In genomic region chr22:46936378-46936916, GRCh38 we compare ENCODE assay signal across 12 cellular contexts.
A peak's percentile ranks its signal among the peaks of the same experiment; 100 is the strongest.
DNase-seq lines count a peak whose midpoint lies in the region; ATAC-seq and TF ChIP-seq lines count a peak whose summit lies in the region.
"Had no signal": no experiment of that assay in that cellular context is flagged by ENCODE, and none has a peak within 500 bp of the region (broad histone marks: within the 10 kb centered on the region; RNA-seq: fewer than 3 reads in every experiment).

No MANE protein-coding gene starts in this region.

- H3K4me3 Mint-ChIP-seq in activated CD8-positive, alpha-beta T cell treated with anti-CD3 and anti-CD28 coated beads, Interleukin-2, amount 10 ng/mL, durations not matched to agents 7 days and 5 days: no peak overlapping the region
- H3K4me3 Mint-ChIP-seq: activated naive CD8-positive, alpha-beta T cell treated with anti-CD3 and anti-CD28 coated beads for 36 hours had no signal

- H4K20me1 ChIP-seq in smooth muscle cell (ENCODE audit: low read depth): no peaks in the 10 kb centered on the region

- TF ChIP-seq CTCF in RWPE1 (conservative IDR thresholded peaks at IDR 0.05; ENCODE audit: low read depth) (no peak), smooth muscle cell (IDR thresholded peaks at IDR 0.05; ENCODE audit: borderline replicate concordance, insufficient read depth, poor library complexity, severe bottlenecking) (no peak)

- no peaks in the 10 kb centered on the region for H3K9me3 ChIP-seq in smooth muscle cell (replicated peaks; ENCODE audit: low read depth)
- H3K9me3 ChIP-seq: SK-N-SH, suprapubic skin had no signal

- peaks cover 6% of the 10 kb centered on the region for H3F3A ChIP-seq in smooth muscle cell (ENCODE audit: low read depth)

- WGBS in smooth muscle cell (ENCODE audit: low lambda C conversion rate): 87% methylated on average over 12 of the region's 12 CpGs

- H3K9me3 Mint-ChIP-seq in activated CD8-positive, alpha-beta T cell treated with anti-CD3 and anti-CD28 coated beads, Interleukin-2, amount 10 ng/mL, durations not matched to agents 7 days and 5 days (ENCODE audit: insufficient read depth): no peaks in the 10 kb centered on the region
- H3K9me3 Mint-ChIP-seq: activated naive CD8-positive, alpha-beta T cell treated with anti-CD3 and anti-CD28 coated beads for 36 hours had no signal

- H3K27ac ChIP-seq in RWPE1: peak overlapping the region; percentile 32; the same call in 1 of the 2 replicates
- H3K27ac ChIP-seq in smooth muscle cell (ENCODE audit: low read depth): peak overlapping the region; percentile 16
- H3K27ac ChIP-seq: suprapubic skin had no signal

- H3K27ac Mint-ChIP-seq in activated CD8-positive, alpha-beta T cell treated with anti-CD3 and anti-CD28 coated beads, Interleukin-2, amount 10 ng/mL, durations not matched to agents 7 days and 5 days: no peak overlapping the region
- H3K27ac Mint-ChIP-seq: activated naive CD8-positive, alpha-beta T cell treated with anti-CD3 and anti-CD28 coated beads for 36 hours had no signal

- CTCF ChIA-PET in RWPE1 (lab: Yijun Ruan, JAX): no interaction called here
- CTCF ChIA-PET in activated CD8-positive, alpha-beta T cell treated with anti-CD3 and anti-CD28 coated beads, Interleukin-2, amount 10 ng/mL, durations not matched to agents 7 days and 5 days (lab: Charles Lee): no interaction called here

- no peaks in the 10 kb centered on the region for H3K4me1 ChIP-seq in smooth muscle cell (ENCODE audit: low read depth)

- no peak overlapping the region for H3K9ac ChIP-seq in smooth muscle cell (ENCODE audit: low read depth)
- H3K9ac ChIP-seq: SK-N-SH had no signal

- no peak overlapping the region for H2AFZ ChIP-seq in smooth muscle cell (ENCODE audit: low read depth)

- peak; percentile 23 for DNase-seq in DMS 273 (lab: John Stamatoyannopoulos, UW; ENCODE audit: unreplicated experiment)
- DNase-seq in DMS 273 treated with DMSO at 0.1 percent for 48 hours (lab: John Stamatoyannopoulos, UW): no peak
- no peak for DNase-seq in RWPE1 (ENCODE audit: low spot score)
- DNase-seq in kidney glomerular epithelial cell (lab: John Stamatoyannopoulos, UW): peak; percentile 80
- DNase-seq in smooth muscle cell (lab: John Stamatoyannopoulos, UW; ENCODE audit: unreplicated experiment): no peak
- no peak for DNase-seq in activated CD8-positive, alpha-beta T cell treated with anti-CD3 and anti-CD28 coated beads, Interleukin-2, amount 10 ng/mL, durations not matched to agents 7 days and 5 days
- DNase-seq in activated naive CD4-positive, alpha-beta T cell treated with Interleukin-2 at 50 U/mL for 16 hours: no peak
- DNase-seq in activated CD4-positive, alpha-beta T cell treated with anti-CD3 and anti-CD28 coated beads, Interleukin-2, amount 50 U/mL, for 1 hour: no peak
- DNase-seq: activated CD4-positive, alpha-beta T cell treated with anti-CD3 and anti-CD28 coated beads for 48 hours; activated naive CD8-positive, alpha-beta T cell treated with anti-CD3 and anti-CD28 coated beads for 36 hours; SK-N-SH had no signal

- H3K27me3 ChIP-seq in smooth muscle cell (ENCODE audit: low read depth): no peaks in the 10 kb centered on the region
- H3K27me3 ChIP-seq: suprapubic skin had no signal

- H3K36me3 Mint-ChIP-seq in activated CD8-positive, alpha-beta T cell treated with anti-CD3 and anti-CD28 coated beads, Interleukin-2, amount 10 ng/mL, durations not matched to agents 7 days and 5 days (ENCODE audit: low read depth): peaks cover 10% of the 10 kb centered on the region

- ATAC-seq in activated CD8-positive, alpha-beta T cell treated with anti-CD3 and anti-CD28 coated beads, Interleukin-2, amount 10 ng/mL, durations not matched to agents 7 days and 5 days: no peak

- H3K79me2 ChIP-seq in smooth muscle cell (ENCODE audit: low read depth): no peaks in the 10 kb centered on the region

- POLR2A ChIA-PET in RWPE1 (lab: Yijun Ruan, JAX; ENCODE audit: low non-redundant PET): no interaction called here
- POLR2A ChIA-PET in activated CD8-positive, alpha-beta T cell treated with anti-CD3 and anti-CD28 coated beads, Interleukin-2, amount 10 ng/mL, durations not matched to agents 7 days and 5 days (lab: Charles Lee): no interaction called here

- peaks cover 31% of the 10 kb centered on the region for H3K4me1 Mint-ChIP-seq in activated CD8-positive, alpha-beta T cell treated with anti-CD3 and anti-CD28 coated beads, Interleukin-2, amount 10 ng/mL, durations not matched to agents 7 days and 5 days (ENCODE audit: low read depth)

- H3K4me2 ChIP-seq in smooth muscle cell: no peak overlapping the region
- H3K4me2 ChIP-seq: SK-N-SH had no signal

- H3K27me3 Mint-ChIP-seq in activated CD8-positive, alpha-beta T cell treated with anti-CD3 and anti-CD28 coated beads, Interleukin-2, amount 10 ng/mL, durations not matched to agents 7 days and 5 days (ENCODE audit: low read depth): no peaks in the 10 kb centered on the region
- H3K27me3 Mint-ChIP-seq: activated naive CD8-positive, alpha-beta T cell treated with anti-CD3 and anti-CD28 coated beads for 36 hours had no signal

- H3K36me3 ChIP-seq in smooth muscle cell (ENCODE audit: low read depth): peaks cover 4% of the 10 kb centered on the region
- H3K36me3 ChIP-seq: suprapubic skin had no signal

- H3K4me3 ChIP-seq in smooth muscle cell: no peak overlapping the region
- H3K4me3 ChIP-seq: suprapubic skin had no signal

Comparison
In these comparisons a context has a peak if more than half of its experiments do, and no peak if none do; other contexts are left out.
1. DNase-seq: peak in DMS 273 (single experiment) and kidney glomerular epithelial cell (single experiment); none in DMS 273 treated with DMSO at 0.1 percent for 48 hours (single experiment), RWPE1 (single experiment), smooth muscle cell (single experiment), activated CD8-positive, alpha-beta T cell treated with anti-CD3 and anti-CD28 coated beads, Interleukin-2, amount 10 ng/mL, durations not matched to agents 7 days and 5 days (single experiment), activated naive CD4-positive, alpha-beta T cell treated with Interleukin-2 at 50 U/mL for 16 hours (single experiment) and activated CD4-positive, alpha-beta T cell treated with anti-CD3 and anti-CD28 coated beads, Interleukin-2, amount 50 U/mL, for 1 hour (single experiment).